In genomic region chr11:125433454-125434121, GRCh38 we compare ENCODE assay signal across 8 cellular contexts.
DNase-seq lines count a peak whose midpoint lies in the region; ATAC-seq, FAIRE-seq and TF ChIP-seq lines count a peak whose summit lies in the region.

No MANE protein-coding gene starts in this region.

- H4K20me1 ChIP-seq in neural cell (ENCODE audit: insufficient read depth): no peaks in the 10 kb centered on the region

- H3F3A ChIP-seq in neural cell (ENCODE audit: insufficient read depth, low read length, poor library complexity, severe bottlenecking): no peaks in the 10 kb centered on the region

- no peak for TF ChIP-seq EP300 in neural cell (conservative IDR thresholded peaks at IDR 0.05; ENCODE audit: poor library complexity, severe bottlenecking)

- no peak for TF ChIP-seq POLR2A in GM12891 (IDR thresholded peaks at IDR 0.05; ENCODE audit: low read depth, low read length)

- H3K36me3 Mint-ChIP-seq in T-helper 17 cell (ENCODE audit: low read depth): no peaks in the 10 kb centered on the region

- H3K79me2 ChIP-seq in neural cell (replicated peaks; ENCODE audit: insufficient read depth, low read length): no peaks in the 10 kb centered on the region

- no peaks in the 10 kb centered on the region for H3K9me2 ChIP-seq in neural cell (ENCODE audit: insufficient read depth, low read length)

- peaks cover 63% of the 10 kb centered on the region for H3K27me3 Mint-ChIP-seq in T-helper 17 cell

- peaks cover 17% of the 10 kb centered on the region for H3K4me1 Mint-ChIP-seq in T-helper 17 cell

- peak; percentile 83 for FAIRE-seq in GM12891 (lab: Jason Lieb, UNC)

- DNase-seq in AG08395 (ENCODE audit: low spot score) (peak; percentile 75), GM12891 (ENCODE audit: insufficient read length, low spot score) (peak; percentile 32), HK-2 (ENCODE audit: unreplicated experiment) (peak; percentile 16), T-helper 17 cell (no peak), fibroblast of the conjunctiva (ENCODE audit: low read depth) (peak; percentile 24), T-helper 1 cell (no peak)

- no peak overlapping the region for H3K4me2 ChIP-seq in neural cell (ENCODE audit: low read length)

- H3K9me3 ChIP-seq in T-helper 17 cell (ENCODE audit: control insufficient read depth, low read length, poor library complexity, severe bottlenecking) (no peaks in the 10 kb centered on the region), neural cell (ENCODE audit: low read length) (no peaks in the 10 kb centered on the region)

- H3K36me3 ChIP-seq in neural cell (ENCODE audit: insufficient read depth, low read length): no peaks in the 10 kb centered on the region

- peak; percentile 66 for TF ChIP-seq CTCF in neural cell (IDR thresholded peaks at IDR 0.05; ENCODE audit: poor library complexity, severe bottlenecking)

- no peak overlapping the region for H3K4me3 ChIP-seq in neural cell (ENCODE audit: low read length)

- H2AFZ ChIP-seq in neural cell (ENCODE audit: low read depth, low read length): no peak overlapping the region

- no peak overlapping the region for H3K27ac ChIP-seq in neural cell (ENCODE audit: low read length)

- ATAC-seq in T-helper 17 cell (peak; percentile 50), GM18502 (IDR thresholded peaks at IDR 0.05; ENCODE audit: poor library complexity, unreplicated experiment) (no peak)

- H3K27me3 ChIP-seq in neural cell (ENCODE audit: insufficient read depth, low read depth, low read length): no peaks in the 10 kb centered on the region

- peak; percentile 64 for TF ChIP-seq RAD21 in neural cell (conservative IDR thresholded peaks at IDR 0.05)

- H3K4me3 Mint-ChIP-seq in T-helper 17 cell: no peak overlapping the region

- H3K27ac Mint-ChIP-seq in T-helper 17 cell: no peak overlapping the region

- H3K9ac ChIP-seq in neural cell (ENCODE audit: low read length): no peak overlapping the region

TF ChIP-seq in GM12891, 5 proteins besides CTCF, POLR2A, EP300 and RAD21:
- TF ChIP-seq POU2F2 (IDR thresholded peaks at IDR 0.05; ENCODE audit: low read depth, low read length): no peak
- no peak for TF ChIP-seq TAF1 (IDR thresholded peaks at IDR 0.05; ENCODE audit: low read depth, low read length)
- TF ChIP-seq SPI1 (IDR thresholded peaks at IDR 0.05; ENCODE audit: low read depth, low read length): no peak
- TF ChIP-seq PAX5 (IDR thresholded peaks at IDR 0.05; ENCODE audit: insufficient read depth, low read length, severe bottlenecking): no peak
- TF ChIP-seq POLR2AphosphoS5 (IDR thresholded peaks at IDR 0.05; ENCODE audit: low read depth, low read length): no peak

TF ChIP-seq in neural cell, 6 proteins besides CTCF, POLR2A, EP300 and RAD21:
- TF ChIP-seq REST (IDR thresholded peaks at IDR 0.05; ENCODE audit: borderline replicate concordance): no peak
- TF ChIP-seq TAF1 (IDR thresholded peaks at IDR 0.05; ENCODE audit: low read depth): no peak
- no peak for TF ChIP-seq MXI1 (conservative IDR thresholded peaks at IDR 0.05; ENCODE audit: poor library complexity, severe bottlenecking)
- TF ChIP-seq POLR2AphosphoS5 (IDR thresholded peaks at IDR 0.05): peak; percentile 14
- TF ChIP-seq EZH2 (IDR thresholded peaks at IDR 0.05; ENCODE audit: borderline replicate concordance, insufficient read depth, low read length, poor library complexity, severe bottlenecking): no peak
- TF ChIP-seq SMC3 (conservative IDR thresholded peaks at IDR 0.05; ENCODE audit: poor library complexity): peak; percentile 74

Comparison
In these comparisons a context has a peak if more than half of its experiments do, and no peak if none do; other contexts are left out.
1. DNase-seq: peak in AG08395 (single experiment), GM12891 (single experiment), HK-2 (single experiment) and fibroblast of the conjunctiva (single experiment); none in T-helper 17 cell (0 of 3) and T-helper 1 cell (0 of 5).